ENCODE assay signal across 8 cellular contexts in the genomic region with DNA sequence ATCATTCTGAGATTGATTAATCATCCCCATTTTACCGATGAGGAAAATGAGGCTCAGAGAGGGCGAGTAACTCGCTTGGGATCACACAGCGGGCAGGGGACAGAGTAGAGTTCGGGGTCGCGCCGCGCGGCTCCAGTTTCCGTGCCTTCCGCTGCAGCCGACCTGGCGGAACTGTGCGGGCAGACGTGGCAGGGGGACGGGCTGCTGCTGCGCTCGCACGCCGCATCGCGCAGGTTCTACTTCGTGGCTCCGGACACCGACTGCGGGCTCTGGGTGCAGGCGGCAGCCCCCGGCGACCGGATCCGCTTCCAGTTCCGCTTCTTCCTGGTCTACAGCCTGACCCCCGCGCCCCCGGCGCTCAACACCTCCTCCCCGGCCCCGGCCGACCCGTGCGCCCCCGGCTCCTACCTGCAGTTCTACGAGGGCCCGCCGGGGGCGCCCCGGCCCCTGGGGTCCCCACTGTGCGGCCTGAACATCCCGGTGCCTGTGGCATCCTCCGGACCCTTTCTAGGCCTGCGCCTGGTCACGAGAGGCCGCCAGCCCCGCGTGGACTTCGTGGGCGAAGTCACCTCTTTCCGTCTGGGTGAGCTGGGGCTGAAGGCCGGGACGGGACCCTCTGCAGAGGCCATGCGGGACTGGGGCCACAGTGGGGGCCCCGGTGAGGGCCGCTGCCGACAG. TPM values are rescaled to one million over a fixed set of nuclear protein-coding genes. Genes with fewer than 3 reads are reported as not detected.
DNase-seq lines count a peak whose midpoint lies in the region; ATAC-seq and TF ChIP-seq lines count a peak whose summit lies in the region.

No MANE protein-coding gene starts in this region.

- no peaks in the 10 kb centered on the region for H3K36me3 ChIP-seq in SK-N-SH (replicated peaks in 1 of 2; ENCODE audit: control insufficient read depth in 1 of 2, insufficient read depth in 2 of 2, low read length in 1 of 2)
- H3K36me3 ChIP-seq in mesodermal cell (ENCODE audit: control insufficient read depth, insufficient read depth, low read length): no peaks in the 10 kb centered on the region
- no peaks in the 10 kb centered on the region for H3K36me3 ChIP-seq in upper lobe of left lung

- intact Hi-C loops in dorsolateral prefrontal cortex (cut with DNase I): no loop called here

- no peak for TF ChIP-seq POLR2A in upper lobe of left lung (IDR thresholded peaks at IDR 0.05)

- H3K27ac ChIP-seq in SK-N-SH (ENCODE audit: low read depth in 2 of 2, low read length in 1 of 2) (no peak overlapping the region), dorsolateral prefrontal cortex (no peak overlapping the region), mesodermal cell (ENCODE audit: low read depth, low read length, severe bottlenecking) (no peak overlapping the region), upper lobe of left lung (no peak overlapping the region)

- WGBS in SK-N-SH (ENCODE audit: low lambda C conversion rate): 50% methylated on average over 35 of the region's 65 CpGs
- 16 to 17% methylated on average over 58 to 60 of the region's 65 CpGs for WGBS in mesodermal cell (ENCODE audit: insufficient coverage in 2 of 2), 2 experiments
- WGBS in upper lobe of left lung, 2 donors: 6 to 17% methylated on average over 18 to 44 of the region's 65 CpGs

- CTCF ChIA-PET in SK-N-SH (lab: Yijun Ruan, JAX): interaction anchor here (0.6 to 1.2 kb wide), 3 partner anchors 9 to 148 kb away, joined by 3 to 5 read pairs (median 3); no protein-coding TSS in a partner anchor

- H2AFZ ChIP-seq in SK-N-SH (ENCODE audit: low read depth): no peak overlapping the region

- no peaks in the 10 kb centered on the region for H3K79me2 ChIP-seq in SK-N-SH (ENCODE audit: insufficient read depth)

- no peak for TF ChIP-seq EP300 in SK-N-SH (IDR thresholded peaks at IDR 0.05; ENCODE audit: borderline replicate concordance in 1 of 2, low read depth in 1 of 2, low read length in 1 of 2)
- TF ChIP-seq EP300 in upper lobe of left lung (IDR thresholded peaks at IDR 0.05): no peak

- TF ChIP-seq RAD21 in SK-N-SH (IDR thresholded peaks at IDR 0.05; ENCODE audit: low read length): peak; percentile 38

- TF ChIP-seq CTCF in GM13976 (IDR thresholded peaks at IDR 0.05; ENCODE audit: borderline replicate concordance, control extremely low read depth, extremely low read depth, insufficient read depth, missing control alignments) (peak; percentile 51), SK-N-SH (IDR thresholded peaks at IDR 0.05) (peak; percentile 49), dorsolateral prefrontal cortex (IDR thresholded peaks at IDR 0.05 in 54 of 56, conservative IDR thresholded peaks at IDR 0.05 in 2 of 56; ENCODE audit: low read depth in 1 of 56, partially characterized antibody in 56 of 56) (peak in 39 of 56 donors; percentile 8 to 52 (median 31)), upper lobe of left lung (IDR thresholded peaks at IDR 0.05) (peak; percentile 36 to 68 (median 51))

- peaks cover 13% of the 10 kb centered on the region for H3F3A ChIP-seq in SK-N-SH (replicated peaks; ENCODE audit: insufficient read depth)

- H3K4me2 ChIP-seq in SK-N-SH: no peak overlapping the region

- H3K9me3 ChIP-seq in SK-N-SH (no peaks in the 10 kb centered on the region), mesodermal cell (ENCODE audit: control insufficient read depth, low read length) (no peaks in the 10 kb centered on the region), upper lobe of left lung (no peaks in the 10 kb centered on the region)

- H3K27me3 ChIP-seq in SK-N-SH (ENCODE audit: insufficient read depth): no peaks in the 10 kb centered on the region
- peaks cover 0 to 33% (median 13%) of the 10 kb centered on the region in 45 donors for H3K27me3 ChIP-seq in dorsolateral prefrontal cortex
- peaks cover 0 to 5% (median 0%) of the 10 kb centered on the region in 4 donors for H3K27me3 ChIP-seq in upper lobe of left lung

- in situ Hi-C loops in GM13976 (cut with MboI; ENCODE audit: low sequenced_read_pairs, unreplicated experiment): no loop called here

- H3K9me2 ChIP-seq in SK-N-SH: no peaks in the 10 kb centered on the region

- no peak overlapping the region for H3K9ac ChIP-seq in SK-N-SH

- no peaks in the 10 kb centered on the region for H4K20me1 ChIP-seq in SK-N-SH (ENCODE audit: insufficient read depth)

- POLR2A ChIA-PET in SK-N-SH (lab: Yijun Ruan, JAX): no interaction called here

- peak; percentile 58 to 64 for ATAC-seq in upper lobe of left lung (ENCODE audit: low FRiP score in 2 of 2)
- ATAC-seq in GM19397 (IDR thresholded peaks at IDR 0.05; ENCODE audit: unreplicated experiment): no peak

- H3K4me3 ChIP-seq in SK-N-SH (ENCODE audit: low read depth in 2 of 2, low read length in 1 of 2) (peak overlapping the region; percentile 33 to 37; a peak in 3 of 4 replicates), dorsolateral prefrontal cortex (peak overlapping the region in 57 of 59 donors; percentile 6 to 59 (median 42)), mesodermal cell (ENCODE audit: extremely low read depth, insufficient read depth, low read length, poor library complexity, severe bottlenecking) (peak overlapping the region; percentile 38), upper lobe of left lung (peak overlapping the region in 3 of 4 donors; percentile 25 to 43 (median 39))

- DNase-seq in GM13976 (ENCODE audit: low spot score): peak; percentile 89
- peak; percentile 94 for DNase-seq in SK-N-SH
- DNase-seq in dorsolateral prefrontal cortex: no peak
- DNase-seq in upper lobe of left lung: peak in 1 of 2 donors; percentile 91
- no peak for DNase-seq in NCI-H2171 (lab: John Stamatoyannopoulos, UW)
- DNase-seq in DMS 273 treated with DMSO at 0.1 percent for 48 hours (lab: John Stamatoyannopoulos, UW): no peak

- no peaks in the 10 kb centered on the region; a peak in 1 of 4 replicates for H3K4me1 ChIP-seq in SK-N-SH (ENCODE audit: control insufficient read depth in 1 of 2, insufficient read depth in 2 of 2, low read depth in 1 of 2, low read length in 1 of 2)
- H3K4me1 ChIP-seq in mesodermal cell (ENCODE audit: control insufficient read depth, insufficient read depth, low read length, poor library complexity, severe bottlenecking): peaks cover 17% of the 10 kb centered on the region
- peaks cover 0 to 11% (median 9%) of the 10 kb centered on the region in 4 donors for H3K4me1 ChIP-seq in upper lobe of left lung

TF ChIP-seq in SK-N-SH, 30 proteins besides CTCF, POLR2A, EP300 and RAD21 (continues in another document):
- no peak for TF ChIP-seq SMC3 (IDR thresholded peaks at IDR 0.05; ENCODE audit: low read depth, low read length)
- TF ChIP-seq FOXJ3 (CRISPR knock-in tag; IDR thresholded peaks at IDR 0.05): no peak
- no peak for TF ChIP-seq POLR2AphosphoS5 (IDR thresholded peaks at IDR 0.05; ENCODE audit: low read depth, low read length)
- TF ChIP-seq GATA2 (CRISPR knock-in tag; IDR thresholded peaks at IDR 0.05): no peak
- no peak for TF ChIP-seq RFX5 (IDR thresholded peaks at IDR 0.05; ENCODE audit: low read length)
- no peak for TF ChIP-seq RXRA (IDR thresholded peaks at IDR 0.05; ENCODE audit: borderline replicate concordance, low read depth)
- TF ChIP-seq, protein P1, sequence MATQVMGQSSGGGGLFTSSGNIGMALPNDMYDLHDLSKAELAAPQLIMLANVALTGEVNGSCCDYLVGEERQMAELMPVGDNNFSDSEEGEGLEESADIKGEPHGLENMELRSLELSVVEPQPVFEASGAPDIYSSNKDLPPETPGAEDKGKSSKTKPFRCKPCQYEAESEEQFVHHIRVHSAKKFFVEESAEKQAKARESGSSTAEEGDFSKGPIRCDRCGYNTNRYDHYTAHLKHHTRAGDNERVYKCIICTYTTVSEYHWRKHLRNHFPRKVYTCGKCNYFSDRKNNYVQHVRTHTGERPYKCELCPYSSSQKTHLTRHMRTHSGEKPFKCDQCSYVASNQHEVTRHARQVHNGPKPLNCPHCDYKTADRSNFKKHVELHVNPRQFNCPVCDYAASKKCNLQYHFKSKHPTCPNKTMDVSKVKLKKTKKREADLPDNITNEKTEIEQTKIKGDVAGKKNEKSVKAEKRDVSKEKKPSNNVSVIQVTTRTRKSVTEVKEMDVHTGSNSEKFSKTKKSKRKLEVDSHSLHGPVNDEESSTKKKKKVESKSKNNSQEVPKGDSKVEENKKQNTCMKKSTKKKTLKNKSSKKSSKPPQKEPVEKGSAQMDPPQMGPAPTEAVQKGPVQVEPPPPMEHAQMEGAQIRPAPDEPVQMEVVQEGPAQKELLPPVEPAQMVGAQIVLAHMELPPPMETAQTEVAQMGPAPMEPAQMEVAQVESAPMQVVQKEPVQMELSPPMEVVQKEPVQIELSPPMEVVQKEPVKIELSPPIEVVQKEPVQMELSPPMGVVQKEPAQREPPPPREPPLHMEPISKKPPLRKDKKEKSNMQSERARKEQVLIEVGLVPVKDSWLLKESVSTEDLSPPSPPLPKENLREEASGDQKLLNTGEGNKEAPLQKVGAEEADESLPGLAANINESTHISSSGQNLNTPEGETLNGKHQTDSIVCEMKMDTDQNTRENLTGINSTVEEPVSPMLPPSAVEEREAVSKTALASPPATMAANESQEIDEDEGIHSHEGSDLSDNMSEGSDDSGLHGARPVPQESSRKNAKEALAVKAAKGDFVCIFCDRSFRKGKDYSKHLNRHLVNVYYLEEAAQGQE (IDR thresholded peaks at IDR 0.05; ENCODE audit: low read depth, low read length): no peak
- no peak for TF ChIP-seq ELF1 (IDR thresholded peaks at IDR 0.05)
- TF ChIP-seq FOSL2 (IDR thresholded peaks at IDR 0.05; ENCODE audit: borderline replicate concordance, low read depth): no peak
- TF ChIP-seq NFIC (IDR thresholded peaks at IDR 0.05; ENCODE audit: borderline replicate concordance): no peak
- TF ChIP-seq EZH2phosphoT487 (IDR thresholded peaks at IDR 0.05; ENCODE audit: borderline replicate concordance, low read depth): no peak
- TF ChIP-seq NRF1 (IDR thresholded peaks at IDR 0.05; ENCODE audit: low read depth, low read length): no peak

RNA-seq across cellular contexts. Expression of a gene that starts 2.3 kb away (rescaled TPM):
- polyA plus RNA-seq in SK-N-SH (2012; rRNA removed): 0.02 TPM in 1 of 2 replicates, not detected in the other
- not detected in 2 replicates for polyA plus RNA-seq in SK-N-SH (2012; cell fraction: cytosol; rRNA removed)
- 0.02 and 0.04 TPM in 2 replicates for polyA plus RNA-seq in SK-N-SH (2012; cell fraction: nucleus; rRNA removed)
- 1 to 10 TPM in 10 of 120 experiments, under 1 TPM in 102, not detected in 8; 0.11 to 1.7 (median 0.48) TPM for total RNA-seq in dorsolateral prefrontal cortex
- polyA plus RNA-seq in mesodermal cell (2013, experiment 1 of 2): 0.92 TPM
- 0.56 TPM for polyA plus RNA-seq in mesodermal cell (2013, experiment 2 of 2)
- total RNA-seq in upper lobe of left lung: under 1 TPM in 3 of 6 donors, not detected in 3; 0.24 to 0.59 (median 0.34) TPM

RNA-seq across cellular contexts. Expression of a gene that starts 31.4 kb away (rescaled TPM):
- 13.6 and 16.3 TPM in 2 replicates for polyA plus RNA-seq in SK-N-SH (2012; rRNA removed)
- polyA plus RNA-seq in SK-N-SH (2012; cell fraction: cytosol; rRNA removed): 15.3 and 22.0 TPM in 2 replicates
- 20.5 and 33.7 TPM in 2 replicates for polyA plus RNA-seq in SK-N-SH (2012; cell fraction: nucleus; rRNA removed)
- total RNA-seq in dorsolateral prefrontal cortex (100 to 1,000 TPM in 79 of 120 experiments, 10 to 100 TPM in 41; 77.5 to 131 (median 105) TPM), upper lobe of left lung (100 to 1,000 TPM in 1 of 6 donors, 10 to 100 TPM in 5; 39.1 to 173 (median 53.4) TPM)
- 43.2 TPM for polyA plus RNA-seq in mesodermal cell (2013, experiment 1 of 2)
- polyA plus RNA-seq in mesodermal cell (2013, experiment 2 of 2): 47.2 TPM

Comparison
In these comparisons a context has a peak if more than half of its experiments do, and no peak if none do; other contexts are left out.
1. DNase-seq: peak in GM13976 (single experiment) and SK-N-SH (single experiment); none in dorsolateral prefrontal cortex (0 of 10), NCI-H2171 (single experiment) and DMS 273 treated with DMSO at 0.1 percent for 48 hours (single experiment).
2. Peak in every context shown above with its lines, with median percentiles within 50 percentile points of each other: CTCF ChIP-seq and H3K4me3 ChIP-seq.